ENCODE assay signal across 28 cellular contexts in the genomic region with DNA sequence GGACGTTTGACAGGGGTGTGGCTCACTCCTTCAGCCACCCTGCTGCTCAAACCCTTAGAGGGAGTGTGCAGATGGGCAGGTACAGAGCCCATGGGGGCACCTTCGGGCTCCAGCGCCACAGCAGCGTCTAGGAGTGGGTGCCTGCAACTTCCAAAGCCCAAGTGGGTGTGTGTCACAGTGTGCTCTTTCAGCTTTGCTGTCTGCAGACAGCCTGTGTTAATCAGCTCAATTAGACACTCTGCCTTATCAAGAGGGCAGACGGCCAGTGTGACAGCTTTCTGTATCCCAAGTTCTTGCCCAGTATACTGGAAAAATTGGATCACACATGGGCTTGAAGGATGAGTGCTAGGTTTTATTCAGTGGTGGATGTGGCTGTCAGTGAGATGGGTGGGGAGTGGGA.
"Had no signal": no experiment of that assay in that cellular context is flagged by ENCODE, and none has a peak within 500 bp of the region (broad histone marks: within the 10 kb centered on the region; RNA-seq: fewer than 3 reads in every experiment).

No MANE protein-coding gene starts in this region.

- H3K4me3 Mint-ChIP-seq: activated CD8-positive, alpha-beta T cell treated with anti-CD3 and anti-CD28 coated beads, Interleukin-2, amount 10 ng/mL, durations not matched to agents 7 days and 5 days; activated naive CD4-positive, alpha-beta T cell treated with anti-CD3 and anti-CD28 coated beads, Interleukin-2, amount 50 U/mL, for 24 hours; T-helper 17 cell; WTC11 had no signal

- H3K4me1 ChIP-seq: body of pancreas, Peyer's patch had no signal

- H3K4me3 ChIP-seq: ascending aorta, body of pancreas, Peyer's patch had no signal

- H3K4me1 Mint-ChIP-seq: activated naive CD4-positive, alpha-beta T cell treated with anti-CD3 and anti-CD28 coated beads, Interleukin-2, amount 50 U/mL, for 24 hours; WTC11 had no signal

- H3K36me3 ChIP-seq: ascending aorta, Peyer's patch had no signal

- FAIRE-seq: bronchial epithelial cell had no signal

- H3K9me3 Mint-ChIP-seq: activated naive CD4-positive, alpha-beta T cell treated with anti-CD3 and anti-CD28 coated beads, Interleukin-2, amount 50 U/mL, for 24 hours had no signal

- H3K9me3 ChIP-seq: ascending aorta, body of pancreas, Peyer's patch had no signal

- H3K9ac ChIP-seq: KMS-11 had no signal

- H3K27me3 ChIP-seq: ascending aorta, body of pancreas, Peyer's patch had no signal

- H3K27ac Mint-ChIP-seq: activated CD8-positive, alpha-beta T cell treated with anti-CD3 and anti-CD28 coated beads, Interleukin-2, amount 10 ng/mL, durations not matched to agents 7 days and 5 days; activated naive CD4-positive, alpha-beta T cell treated with anti-CD3 and anti-CD28 coated beads, Interleukin-2, amount 50 U/mL, for 24 hours; T-helper 17 cell; WTC11 had no signal

- H3K36me3 Mint-ChIP-seq: activated naive CD4-positive, alpha-beta T cell treated with anti-CD3 and anti-CD28 coated beads, Interleukin-2, amount 50 U/mL, for 24 hours; WTC11 had no signal

- ATAC-seq: activated CD8-positive, alpha-beta T cell treated with anti-CD3 and anti-CD28 coated beads, Interleukin-2, amount 10 ng/mL, durations not matched to agents 7 days and 5 days; body of pancreas; T-helper 17 cell; WTC11 had no signal

- H3K27ac ChIP-seq: ascending aorta, body of pancreas, KMS-11, Peyer's patch, RWPE1 had no signal

- DNase-seq: activated CD4-positive, alpha-beta T cell treated with anti-CD3 and anti-CD28 coated beads for 48 hours; activated CD4-positive, alpha-beta T cell treated with anti-CD3 and anti-CD28 coated beads, Interleukin-2, amount 50 U/mL, for 4 hours; activated CD4-positive, CD25-positive, alpha-beta regulatory T cell treated with anti-CD3 and anti-CD28 coated beads, Interleukin-2, amount 50 U/mL, for 72 hours; activated CD8-positive, alpha-beta memory T cell treated with anti-CD3 and anti-CD28 coated beads, Interleukin-2, amount 50 U/mL, for 48 hours; activated CD8-positive, alpha-beta T cell treated with anti-CD3 and anti-CD28 coated beads, Interleukin-2, amount 10 ng/mL, durations not matched to agents 7 days and 5 days; activated naive CD4-positive, alpha-beta T cell; activated T-cell treated with anti-CD3 and anti-CD28 coated beads, Interleukin-2, amount 50 U/mL, for 1 hour; body of pancreas; NCI-H1092 treated with DMSO at 0.1 percent for 48 hours; NCI-H1436; NCI-H1694 treated with DMSO at 0.1 percent for 48 hours; NCI-H2029 treated with DMSO at 0.1 percent for 48 hours; NCI-H2171; NCI-H2227 treated with DMSO at 0.1 percent for 48 hours; NCI-H446 treated with DMSO at 0.1 percent for 48 hours; NCI-H524 treated with DMSO at 0.1 percent for 48 hours; NCI-H748 treated with DMSO at 0.1 percent for 48 hours; OCI-M1; Peyer's patch; SHP77 treated with DMSO at 0.1 percent for 48 hours; T-helper 17 cell; T-helper 9 cell had no signal
